Comparison of ENCODE assay signal across 8 cellular contexts in genomic region chr1:161200992-161201827, GRCh38. TPM values are rescaled to one million over a fixed set of nuclear protein-coding genes. Genes with fewer than 3 reads are reported as not detected.
DNase-seq lines count a peak whose midpoint lies in the region; ATAC-seq and TF ChIP-seq lines count a peak whose summit lies in the region.

No MANE protein-coding gene starts in this region.

- H3K27ac ChIP-seq in esophagus muscularis mucosa (replicated peaks in 1 of 4), result peak overlapping the region; percentile 92 to 95 (median 94)

- peaks cover 11% of the 10 kb centered on the region for H3K36me3 Mint-ChIP-seq in natural killer cell treated with Interleukin-12 subunit alpha and Interleukin-12 subunit beta and Interleukin-15 and Interleukin-18, amount 100 ng/mL, for 72 hours

- TF ChIP-seq EP300 in esophagus muscularis mucosa (IDR thresholded peaks at IDR 0.05), result no peak

- peaks cover 0 to 33% (median 23%) of the 10 kb centered on the region in 4 donors for H3K36me3 ChIP-seq in esophagus muscularis mucosa

- TF ChIP-seq POLR2A in esophagus muscularis mucosa (IDR thresholded peaks at IDR 0.05; ENCODE audit: low read depth), result peak; percentile 13

- H3K27me3 ChIP-seq in esophagus muscularis mucosa, result no peaks in the 10 kb centered on the region

- H3K4me3 Mint-ChIP-seq in natural killer cell treated with Interleukin-12 subunit alpha and Interleukin-12 subunit beta and Interleukin-15 and Interleukin-18, amount 100 ng/mL, for 72 hours, result peak overlapping the region; percentile 92

- peak overlapping the region; percentile 71 to 87 (median 76) for H3K4me3 ChIP-seq in esophagus muscularis mucosa

- peak overlapping the region; percentile 92 to 96 for H3K27ac Mint-ChIP-seq in natural killer cell treated with Interleukin-12 subunit alpha and Interleukin-12 subunit beta and Interleukin-15 and Interleukin-18, amount 100 ng/mL, for 72 hours

- ATAC-seq in natural killer cell treated with Interleukin-12 subunit alpha and Interleukin-12 subunit beta and Interleukin-15 and Interleukin-18, amount 100 ng/mL, for 72 hours, result no peak
- no peak for ATAC-seq in HG03135 (IDR thresholded peaks at IDR 0.05; ENCODE audit: unreplicated experiment)

- H3K27me3 Mint-ChIP-seq in natural killer cell treated with Interleukin-12 subunit alpha and Interleukin-12 subunit beta and Interleukin-15 and Interleukin-18, amount 100 ng/mL, for 72 hours, result no peaks in the 10 kb centered on the region

- H3K4me1 Mint-ChIP-seq in natural killer cell treated with Interleukin-12 subunit alpha and Interleukin-12 subunit beta and Interleukin-15 and Interleukin-18, amount 100 ng/mL, for 72 hours (ENCODE audit: low read depth in 2 of 2), result peaks cover 50 to 59% of the 10 kb centered on the region in 2 donors

- WGBS in esophagus muscularis mucosa, result 35% methylated on average over 12 of the region's 13 CpGs

- DNase-seq in DMS 273 (lab: John Stamatoyannopoulos, UW; ENCODE audit: unreplicated experiment), result peak; percentile 33
- no peak for DNase-seq in DMS 273 treated with DMSO at 0.1 percent for 48 hours (lab: John Stamatoyannopoulos, UW)
- DNase-seq in RPMI7951 (ENCODE audit: low read depth), result peak; percentile 62
- peak; percentile 95 for DNase-seq in esophagus muscularis mucosa (ENCODE audit: extremely low spot score)
- DNase-seq in natural killer cell treated with Interleukin-12 subunit alpha and Interleukin-12 subunit beta and Interleukin-15 and Interleukin-18, amount 100 ng/mL, for 72 hours (ENCODE audit: low spot score), result peak; percentile 51
- no peak for DNase-seq in DMS153 treated with DMSO at 0.1 percent for 48 hours (lab: John Stamatoyannopoulos, UW; ENCODE audit: unreplicated experiment)
- no peak for DNase-seq in activated CD4-positive, alpha-beta T cell treated with anti-CD3 and anti-CD28 coated beads for 48 hours

- no peaks in the 10 kb centered on the region for H3K9me3 Mint-ChIP-seq in natural killer cell treated with Interleukin-12 subunit alpha and Interleukin-12 subunit beta and Interleukin-15 and Interleukin-18, amount 100 ng/mL, for 72 hours

- H3K9me3 ChIP-seq in esophagus muscularis mucosa, result no peaks in the 10 kb centered on the region

- H3K4me1 ChIP-seq in esophagus muscularis mucosa, result peaks cover 60 to 93% (median 90%) of the 10 kb centered on the region in 4 donors

- no peak for TF ChIP-seq CTCF in esophagus muscularis mucosa (IDR thresholded peaks at IDR 0.05)

- intact Hi-C loops in esophagus muscularis mucosa (cut with DNase I), result no loop called here

RNA-seq across cellular contexts. Expression of gene NDUFS2, which starts 1.0 kb away (rescaled TPM):
- total RNA-seq in RPMI7951 (2014; rRNA removed; shearing (Covaris generic)), result 109 and 119 TPM in 2 replicates
- total RNA-seq in esophagus muscularis mucosa, result 100 to 1,000 TPM in 3 of 4 donors, 10 to 100 TPM in 1; 68.5 to 131 (median 122) TPM
- total RNA-seq in natural killer cell treated with Interleukin-12 subunit alpha and Interleukin-12 subunit beta and Interleukin-15 and Interleukin-18, amount 100 ng/mL, for 72 hours, result 10 to 100 TPM; 86.2 to 87.8 TPM

RNA-seq across cellular contexts. Expression of gene ADAMTS4, which starts 2.4 kb away (rescaled TPM):
- total RNA-seq in RPMI7951 (2014; rRNA removed; shearing (Covaris generic)), result 5.2 and 8.3 TPM in 2 replicates
- 100 to 1,000 TPM in 1 of 4 donors, 10 to 100 TPM in 1, 1 to 10 TPM in 2; 2.5 to 126 (median 12.0) TPM for total RNA-seq in esophagus muscularis mucosa
- under 1 TPM; 0.43 to 0.89 TPM for total RNA-seq in natural killer cell treated with Interleukin-12 subunit alpha and Interleukin-12 subunit beta and Interleukin-15 and Interleukin-18, amount 100 ng/mL, for 72 hours

RNA-seq across cellular contexts. Expression of gene FCER1G, which starts 13.9 kb away (rescaled TPM):
- 1.3 TPM in 1 of 2 replicates, not detected in the other for total RNA-seq in RPMI7951 (2014; rRNA removed; shearing (Covaris generic))
- total RNA-seq in esophagus muscularis mucosa, result 100 to 1,000 TPM in 1 of 4 donors, 10 to 100 TPM in 3; 32.8 to 145 (median 47.4) TPM
- total RNA-seq in natural killer cell treated with Interleukin-12 subunit alpha and Interleukin-12 subunit beta and Interleukin-15 and Interleukin-18, amount 100 ng/mL, for 72 hours, result 100 to 1,000 TPM; 111 to 583 TPM

RNA-seq across cellular contexts. Expression of gene APOA2, which starts 22.2 kb away (rescaled TPM):
- not detected in 2 replicates for total RNA-seq in RPMI7951 (2014; rRNA removed; shearing (Covaris generic))
- total RNA-seq in esophagus muscularis mucosa, result not detected
- total RNA-seq in natural killer cell treated with Interleukin-12 subunit alpha and Interleukin-12 subunit beta and Interleukin-15 and Interleukin-18, amount 100 ng/mL, for 72 hours, result not detected

RNA-seq across cellular contexts. Expression of gene B4GALT3, which starts 23.9 kb away (rescaled TPM):
- total RNA-seq in RPMI7951 (2014; rRNA removed; shearing (Covaris generic)), result 13.7 and 16.7 TPM in 2 replicates
- total RNA-seq in esophagus muscularis mucosa, result 10 to 100 TPM; 14.1 to 26.5 (median 21.8) TPM
- total RNA-seq in natural killer cell treated with Interleukin-12 subunit alpha and Interleukin-12 subunit beta and Interleukin-15 and Interleukin-18, amount 100 ng/mL, for 72 hours, result 10 to 100 TPM; 61.7 to 75.0 TPM

Comparison
In these comparisons a context has a peak if more than half of its experiments do, and no peak if none do; other contexts are left out.
1. DNase-seq: peak in DMS 273 (single experiment), RPMI7951 (single experiment), esophagus muscularis mucosa (single experiment) and natural killer cell treated with Interleukin-12 subunit alpha and Interleukin-12 subunit beta and Interleukin-15 and Interleukin-18, amount 100 ng/mL, for 72 hours (single experiment); none in DMS 273 treated with DMSO at 0.1 percent for 48 hours (single experiment), DMS153 treated with DMSO at 0.1 percent for 48 hours (single experiment) and activated CD4-positive, alpha-beta T cell treated with anti-CD3 and anti-CD28 coated beads for 48 hours (single experiment).
2. RNA of gene FCER1G, which starts 13.9 kb away (total RNA-seq): 111 to 583 TPM in natural killer cell treated with Interleukin-12 subunit alpha and Interleukin-12 subunit beta and Interleukin-15 and Interleukin-18, amount 100 ng/mL, for 72 hours and 32.8 to 145 TPM in esophagus muscularis mucosa; 1.3 TPM in RPMI7951; every median in the first group is over 10 times any median in the second.